ENCODE assay signal across 8 cellular contexts in the genomic region with DNA sequence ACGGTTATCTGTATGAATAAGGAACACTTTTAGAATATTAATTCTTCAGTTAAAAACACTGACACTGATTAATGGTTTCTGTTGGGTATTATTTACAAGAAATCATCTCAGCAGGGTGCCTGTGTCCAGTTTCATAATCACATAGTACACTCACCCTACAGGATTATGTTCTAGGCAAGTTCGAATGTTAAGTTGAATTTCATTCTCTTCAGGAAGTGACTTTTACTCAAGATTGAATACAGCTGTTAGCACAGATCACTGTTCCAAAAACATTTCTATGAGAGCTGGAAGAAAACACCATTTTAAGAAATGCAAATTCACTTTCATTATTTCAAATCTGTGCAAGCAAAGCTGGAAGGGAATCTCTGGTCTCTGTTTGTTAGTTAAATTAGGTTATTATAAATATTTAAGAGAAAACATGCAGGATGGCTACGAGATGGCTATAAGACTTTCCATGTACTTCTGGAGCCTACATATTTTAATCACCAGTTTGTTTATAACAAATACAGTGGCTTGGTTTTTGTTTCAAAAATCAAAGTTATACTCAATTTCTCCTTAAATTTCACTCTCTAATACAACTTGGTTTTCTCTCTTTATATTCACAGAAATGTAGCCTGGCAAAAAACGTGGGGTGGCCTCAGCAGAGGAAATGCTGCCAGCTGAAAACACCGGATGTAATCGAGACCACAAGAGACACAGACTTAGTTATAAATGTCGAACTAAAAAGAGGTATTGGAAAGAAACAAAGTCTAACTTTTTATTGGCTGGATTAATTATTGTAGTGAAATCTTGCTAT.
DNase-seq lines count a peak whose midpoint lies in the region; ATAC-seq and TF ChIP-seq lines count a peak whose summit lies in the region.

No MANE protein-coding gene starts in this region.

- H3K4me3 Mint-ChIP-seq in IgD-negative memory B cell = peak overlapping the region; percentile 15 to 81 (median 40)

- H3K27ac Mint-ChIP-seq in IgD-negative memory B cell = peak overlapping the region; percentile 2 to 65 (median 15)

- peak overlapping the region; percentile 79 for H3K27ac ChIP-seq in AG04450 (ENCODE audit: low read depth, low read length)

- no peaks in the 10 kb centered on the region for H3K9me3 Mint-ChIP-seq in IgD-negative memory B cell

- H3K4me1 Mint-ChIP-seq in IgD-negative memory B cell = peaks cover 29 to 33% (median 29%) of the 10 kb centered on the region in 3 donors

- DNase-seq in AG04450 (ENCODE audit: low read depth, low spot score) (no peak), fibroblast of gingiva (ENCODE audit: low read depth) (peak; percentile 90), NCI-H526 (lab: John Stamatoyannopoulos, UW) (no peak), NCI-H2196 (lab: John Stamatoyannopoulos, UW; ENCODE audit: unreplicated experiment) (no peak)
- DNase-seq in activated CD4-positive, alpha-beta T cell treated with anti-CD3 and anti-CD28 coated beads, Interleukin-2, amount 50 U/mL, for 4 hours = peak; percentile 47 to 49
- peak; percentile 32 to 33 for DNase-seq in stimulated activated CD4-positive, alpha-beta T cell treated with anti-CD3 and anti-CD28 coated beads, Interleukin-2, amount 100 ng/mL, for 24 hours

- H3K9me3 ChIP-seq in AG04450 (ENCODE audit: control insufficient read depth, insufficient read depth, low read length) = peaks cover 5% of the 10 kb centered on the region; the same call in 1 of the 2 replicates

- H3K27me3 ChIP-seq in AG04450 (ENCODE audit: control insufficient read depth, insufficient read depth, low read length) = no peaks in the 10 kb centered on the region

- no peaks in the 10 kb centered on the region for H3K36me3 Mint-ChIP-seq in IgD-negative memory B cell

- peak overlapping the region; percentile 23 for H3K4me3 ChIP-seq in AG04450 (ENCODE audit: low read depth, low read length)

- CTCF ChIA-PET in AG04450 (lab: Charles Lee) = interaction anchor here (0.7 to 4.5 kb wide), 7 partner anchors 105 to 805 kb away, joined by 3 to 25 read pairs (median 5); no protein-coding TSS in a partner anchor

- TF ChIP-seq CTCF in AG04450 (IDR thresholded peaks at IDR 0.05; ENCODE audit: low read depth, low read length) = no peak

- POLR2A ChIA-PET in AG04450 (lab: Yijun Ruan, JAX) = no interaction called here

- H3K27me3 Mint-ChIP-seq in IgD-negative memory B cell = peaks cover 5% of the 10 kb centered on the region

- peak; percentile 54 for ATAC-seq in GM19463 (IDR thresholded peaks at IDR 0.05; ENCODE audit: unreplicated experiment)

Comparison
In these comparisons a context has a peak if more than half of its experiments do, and no peak if none do; other contexts are left out.
1. DNase-seq: peak in activated CD4-positive, alpha-beta T cell treated with anti-CD3 and anti-CD28 coated beads, Interleukin-2, amount 50 U/mL, for 4 hours (2 of 2), fibroblast of gingiva (single experiment) and stimulated activated CD4-positive, alpha-beta T cell treated with anti-CD3 and anti-CD28 coated beads, Interleukin-2, amount 100 ng/mL, for 24 hours (2 of 2); none in AG04450 (single experiment), NCI-H526 (0 of 2) and NCI-H2196 (single experiment).